ENCODE assay signal across 21 cellular contexts in genomic region chr2:200746301-200746700, GRCh38.
DNase-seq lines count a peak whose midpoint lies in the region; ATAC-seq, FAIRE-seq and TF ChIP-seq lines count a peak whose summit lies in the region.
"Had no signal": no experiment of that assay in that cellular context is flagged by ENCODE, and none has a peak within 500 bp of the region (broad histone marks: within the 10 kb centered on the region; RNA-seq: fewer than 3 reads in every experiment).

No MANE protein-coding gene starts in this region.

- H2AFZ ChIP-seq in GM23338, result peak overlapping the region; percentile 38; the same call in 1 of the 2 replicates
- H2AFZ ChIP-seq in neural progenitor cell (replicated peaks), result no peak overlapping the region
- no peak overlapping the region for H2AFZ ChIP-seq in PC-3 (ENCODE audit: low read length)

- DNase-seq in GM23338 (ENCODE audit: low spot score) (no peak), epithelial cell of esophagus (ENCODE audit: low read depth) (peak; percentile 29), neural progenitor cell (ENCODE audit: low spot score) (no peak), type B pancreatic cell (ENCODE audit: extremely low spot score, unreplicated experiment) (no peak), PC-3 (no peak), GM12891 (ENCODE audit: insufficient read length, low spot score) (no peak)
- DNase-seq: ACHN; CD4-positive, CD25-positive, alpha-beta regulatory T cell; DMS53; KBM-7; MG63; NCI-H2029; NCI-H446; NCI-H524 treated with DMSO at 0.1 percent for 48 hours; NCI-H774; SJCRH30 had no signal

- H3K27ac ChIP-seq in GM23338 (ENCODE audit: low read depth) (no peak overlapping the region), neural progenitor cell (no peak overlapping the region), PC-3 (ENCODE audit: low read length) (no peak overlapping the region)
- H3K27ac ChIP-seq: SJCRH30 had no signal

- no peaks in the 10 kb centered on the region for H3K36me3 Mint-ChIP-seq in GM23338 (ENCODE audit: low read depth)
- no peaks in the 10 kb centered on the region for H3K36me3 Mint-ChIP-seq in neural progenitor cell
- no peaks in the 10 kb centered on the region for H3K36me3 Mint-ChIP-seq in type B pancreatic cell
- H3K36me3 Mint-ChIP-seq: CD4-positive, CD25-positive, alpha-beta regulatory T cell had no signal

- no peak overlapping the region for H3K4me3 ChIP-seq in GM23338
- H3K4me3 ChIP-seq in epithelial cell of esophagus (ENCODE audit: low read length), result no peak overlapping the region
- H3K4me3 ChIP-seq in neural progenitor cell, result no peak overlapping the region
- no peak overlapping the region for H3K4me3 ChIP-seq in PC-3 (ENCODE audit: low read length)
- H3K4me3 ChIP-seq: MG63, SJCRH30 had no signal

- no peak for FAIRE-seq in GM12891 (lab: Jason Lieb, UNC)
- FAIRE-seq: G401.6, H54 had no signal

- H3K36me3 ChIP-seq in GM23338 (ENCODE audit: insufficient read depth) (no peaks in the 10 kb centered on the region), neural progenitor cell (no peaks in the 10 kb centered on the region), PC-3 (ENCODE audit: low read depth, low read length) (no peaks in the 10 kb centered on the region)
- H3K36me3 ChIP-seq: MG63, SJCRH30 had no signal

- TF ChIP-seq CTCF in GM23338 (conservative IDR thresholded peaks at IDR 0.05; ENCODE audit: low read depth in 2 of 2) (no peak), epithelial cell of esophagus (IDR thresholded peaks at IDR 0.05; ENCODE audit: insufficient read depth, low read depth, low read length, missing control alignments) (no peak), neural progenitor cell (IDR thresholded peaks at IDR 0.05) (no peak), type B pancreatic cell (conservative IDR thresholded peaks at IDR 0.05) (no peak), PC-3 (conservative IDR thresholded peaks at IDR 0.05; ENCODE audit: low read depth, low read length) (no peak)

- intact Hi-C loops in PC-3 (cut with micrococcal nuclease), result no loop called here

- H3K4me1 ChIP-seq in GM23338 (ENCODE audit: insufficient read depth), result no peaks in the 10 kb centered on the region
- H3K4me1 ChIP-seq in neural progenitor cell, result peaks cover 9% of the 10 kb centered on the region
- H3K4me1 ChIP-seq in PC-3 (ENCODE audit: insufficient read depth, low read length), result peaks cover 37% of the 10 kb centered on the region
- H3K4me1 ChIP-seq: SJCRH30 had no signal

- H3K9me3 ChIP-seq in neural progenitor cell (ENCODE audit: low read depth) (no peaks in the 10 kb centered on the region), PC-3 (ENCODE audit: low read length) (no peaks in the 10 kb centered on the region)
- H3K9me3 ChIP-seq: MG63, SJCRH30 had no signal

- H3K4me1 Mint-ChIP-seq in GM23338, result peaks cover 15% of the 10 kb centered on the region
- peaks cover 30% of the 10 kb centered on the region for H3K4me1 Mint-ChIP-seq in neural progenitor cell
- H3K4me1 Mint-ChIP-seq in type B pancreatic cell (ENCODE audit: unreplicated experiment), result peaks cover 22% of the 10 kb centered on the region
- H3K4me1 Mint-ChIP-seq: CD4-positive, CD25-positive, alpha-beta regulatory T cell had no signal

- POLR2A ChIA-PET in PC-3 (lab: Charles Lee; ENCODE audit: unreplicated experiment), result no interaction called here

- no peak for TF ChIP-seq POLR2A in GM12891 (IDR thresholded peaks at IDR 0.05; ENCODE audit: low read depth, low read length)

- no peak for ATAC-seq in GM23338
- no peak for ATAC-seq in PC-3
- no peak for ATAC-seq in GM18909 (IDR thresholded peaks at IDR 0.05; ENCODE audit: poor library complexity, unreplicated experiment)
- ATAC-seq in GM21423 (IDR thresholded peaks at IDR 0.05; ENCODE audit: unreplicated experiment), result no peak
- ATAC-seq: SK-N-SH treated with all-trans-retinoic acid at 6 μM for 48 hours had no signal

- H3K27ac Mint-ChIP-seq in GM23338 (no peak overlapping the region), neural progenitor cell (peak overlapping the region; percentile 63), type B pancreatic cell (peak overlapping the region; percentile 59)
- H3K27ac Mint-ChIP-seq: CD4-positive, CD25-positive, alpha-beta regulatory T cell had no signal

- H3K27me3 Mint-ChIP-seq in GM23338 (ENCODE audit: insufficient read depth, low read depth, poor library complexity) (peaks cover 4% of the 10 kb centered on the region), neural progenitor cell (ENCODE audit: insufficient read depth, low read depth) (no peaks in the 10 kb centered on the region), type B pancreatic cell (no peaks in the 10 kb centered on the region)

- H3K9me3 Mint-ChIP-seq in GM23338, result no peaks in the 10 kb centered on the region
- no peaks in the 10 kb centered on the region for H3K9me3 Mint-ChIP-seq in neural progenitor cell
- no peaks in the 10 kb centered on the region for H3K9me3 Mint-ChIP-seq in type B pancreatic cell
- H3K9me3 Mint-ChIP-seq: CD4-positive, CD25-positive, alpha-beta regulatory T cell had no signal

- H3K4me3 Mint-ChIP-seq in GM23338 (no peak overlapping the region), neural progenitor cell (no peak overlapping the region), type B pancreatic cell (no peak overlapping the region)
- H3K4me3 Mint-ChIP-seq: CD4-positive, CD25-positive, alpha-beta regulatory T cell had no signal

- H3F3A ChIP-seq in GM23338 (replicated peaks; ENCODE audit: low read depth) (no peaks in the 10 kb centered on the region), neural progenitor cell (ENCODE audit: low read depth) (no peaks in the 10 kb centered on the region), PC-3 (ENCODE audit: low read length, unreplicated experiment) (peaks cover 4% of the 10 kb centered on the region)

- CTCF ChIA-PET in PC-3 (lab: Charles Lee), result no interaction called here

- H3K4me2 ChIP-seq in GM23338, result no peak overlapping the region
- no peak overlapping the region for H3K4me2 ChIP-seq in neural progenitor cell
- H3K4me2 ChIP-seq in PC-3 (ENCODE audit: low read length), result no peak overlapping the region

- H3K9me2 ChIP-seq in GM23338 (ENCODE audit: insufficient read depth) (no peaks in the 10 kb centered on the region), PC-3 (replicated peaks; ENCODE audit: low read length) (no peaks in the 10 kb centered on the region)

- BruUV-seq in PC-3 (replicated peaks; lab: Mats Ljungman, UMichigan), result no TSS peak

- no peak overlapping the region for H3K9ac ChIP-seq in neural progenitor cell
- no peak overlapping the region for H3K9ac ChIP-seq in PC-3 (ENCODE audit: low read length)

- H4K20me1 ChIP-seq in GM23338 (replicated peaks; ENCODE audit: insufficient read depth) (no peaks in the 10 kb centered on the region), neural progenitor cell (ENCODE audit: low read depth) (no peaks in the 10 kb centered on the region), PC-3 (ENCODE audit: low read length) (no peaks in the 10 kb centered on the region)

- no peaks in the 10 kb centered on the region for H3K27me3 ChIP-seq in GM23338 (ENCODE audit: insufficient read depth)
- no peaks in the 10 kb centered on the region for H3K27me3 ChIP-seq in neural progenitor cell
- H3K27me3 ChIP-seq in PC-3 (ENCODE audit: low read length), result no peaks in the 10 kb centered on the region
- H3K27me3 ChIP-seq: MG63 had no signal

- H3K79me2 ChIP-seq in GM23338 (replicated peaks; ENCODE audit: insufficient read depth) (no peaks in the 10 kb centered on the region), neural progenitor cell (ENCODE audit: low read depth) (no peaks in the 10 kb centered on the region), PC-3 (ENCODE audit: low read length) (no peaks in the 10 kb centered on the region)

TF ChIP-seq in GM23338, 12 proteins besides CTCF, POLR2A, EP300 and RAD21 (continues in another document):
- TF ChIP-seq EZH2 (IDR thresholded peaks at IDR 0.05; ENCODE audit: low read depth, unreplicated experiment) (no peak), ETS1 (IDR thresholded peaks at IDR 0.05) (no peak)

TF ChIP-seq in GM12891, 5 proteins besides CTCF, POLR2A, EP300 and RAD21:
- TF ChIP-seq PAX5 (IDR thresholded peaks at IDR 0.05; ENCODE audit: insufficient read depth, low read length, severe bottlenecking) (no peak), SPI1 (IDR thresholded peaks at IDR 0.05; ENCODE audit: low read depth, low read length) (no peak), POU2F2 (IDR thresholded peaks at IDR 0.05; ENCODE audit: low read depth, low read length) (no peak), POLR2AphosphoS5 (IDR thresholded peaks at IDR 0.05; ENCODE audit: low read depth, low read length) (no peak), TAF1 (IDR thresholded peaks at IDR 0.05; ENCODE audit: low read depth, low read length) (no peak)
